Comparison of ENCODE assay signal across 16 cellular contexts in the genomic region with DNA sequence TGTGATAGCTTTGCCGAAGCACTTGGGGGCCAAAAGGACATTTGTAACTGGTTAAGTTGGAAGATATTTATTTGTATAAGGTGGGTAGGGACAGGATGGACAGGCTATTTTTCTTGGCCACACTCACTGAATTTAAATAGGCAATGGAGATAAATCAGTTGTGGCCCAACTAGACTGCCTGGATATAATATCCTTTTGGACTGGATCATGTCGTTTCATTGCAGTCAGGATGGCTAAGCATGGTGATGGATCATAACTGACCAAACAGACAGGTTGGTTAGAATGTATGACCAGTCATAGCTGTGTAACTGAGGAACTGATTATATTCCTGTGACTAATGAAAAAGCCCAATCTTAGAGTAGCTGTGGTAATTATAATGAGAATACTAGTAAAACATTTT.
A peak's percentile ranks its signal among the peaks of the same experiment; 100 is the strongest.
DNase-seq lines count a peak whose midpoint lies in the region; ATAC-seq and TF ChIP-seq lines count a peak whose summit lies in the region.
"Had no signal": no experiment of that assay in that cellular context is flagged by ENCODE, and none has a peak within 500 bp of the region (broad histone marks: within the 10 kb centered on the region; RNA-seq: fewer than 3 reads in every experiment).

No MANE protein-coding gene starts in this region.

- H3K27me3 Mint-ChIP-seq in activated naive CD8-positive, alpha-beta T cell treated with anti-CD3 and anti-CD28 coated beads, Interleukin-2, amount 50 U/mL, for 24 hours = no peaks in the 10 kb centered on the region
- H3K27me3 Mint-ChIP-seq in memory B cell (no peaks in the 10 kb centered on the region), nephron progenitor cell (ENCODE audit: low read depth, poor library complexity) (no peaks in the 10 kb centered on the region)

- DNase-seq in ELR (ENCODE audit: low read depth) (peak; percentile 48), memory B cell (ENCODE audit: low spot score in 2 of 2) (no peak), GDM1 (lab: John Stamatoyannopoulos, UW) (no peak), nephron progenitor cell (no peak)
- DNase-seq in activated naive CD8-positive, alpha-beta T cell treated with anti-CD3 and anti-CD28 coated beads, Interleukin-2, amount 50 U/mL, for 24 hours = no peak
- DNase-seq: activated CD4-positive, CD25-positive, alpha-beta regulatory T cell; DND-41; dorsolateral prefrontal cortex; mesenchymal stem cell; NCI-H1417 treated with DMSO at 0.1 percent for 48 hours; NCI-H510A; posterior cingulate gyrus; stimulated activated naive CD4-positive, alpha-beta T cell; tibial artery had no signal

- H3K4me3 Mint-ChIP-seq in activated naive CD8-positive, alpha-beta T cell treated with anti-CD3 and anti-CD28 coated beads, Interleukin-2, amount 50 U/mL, for 24 hours = no peak overlapping the region
- H3K4me3 Mint-ChIP-seq in memory B cell (no peak overlapping the region), nephron progenitor cell (no peak overlapping the region)

- H3K4me1 ChIP-seq in BLaER1 treated with 17β-estradiol and CSF1 and Interleukin-3, amounts not matched to agents 10 nM and 100 nM = peaks cover 68 to 98% (median 79%) of the 10 kb centered on the region in 10 experiments

- peaks cover 0 to 20% (median 7%) of the 10 kb centered on the region in 11 experiments; a peak in 6 of 22 replicates for H3K36me3 ChIP-seq in BLaER1 treated with 17β-estradiol and CSF1 and Interleukin-3, amounts not matched to agents 10 nM and 100 nM

- H3K27me3 ChIP-seq in BLaER1 treated with 17β-estradiol and CSF1 and Interleukin-3, amounts not matched to agents 10 nM and 100 nM = no peaks in the 10 kb centered on the region
- H3K27me3 ChIP-seq: dorsolateral prefrontal cortex, tibial artery had no signal

- no peak for ATAC-seq in activated naive CD8-positive, alpha-beta T cell treated with anti-CD3 and anti-CD28 coated beads, Interleukin-2, amount 50 U/mL, for 24 hours
- ATAC-seq in memory B cell (ENCODE audit: low read depth) (no peak), GM18873 (IDR thresholded peaks at IDR 0.05; ENCODE audit: low FRiP score, unreplicated experiment) (no peak)

- peaks cover 81% of the 10 kb centered on the region for H3K4me1 Mint-ChIP-seq in activated naive CD8-positive, alpha-beta T cell treated with anti-CD3 and anti-CD28 coated beads, Interleukin-2, amount 50 U/mL, for 24 hours
- H3K4me1 Mint-ChIP-seq in memory B cell = peaks cover 56% of the 10 kb centered on the region
- peaks cover 6% of the 10 kb centered on the region for H3K4me1 Mint-ChIP-seq in nephron progenitor cell

- no peak for TF ChIP-seq CTCF in nephron progenitor cell (IDR thresholded peaks at IDR 0.05)

- H3K27ac Mint-ChIP-seq in activated naive CD8-positive, alpha-beta T cell treated with anti-CD3 and anti-CD28 coated beads, Interleukin-2, amount 50 U/mL, for 24 hours = peak overlapping the region; percentile 89
- H3K27ac Mint-ChIP-seq in memory B cell = peak overlapping the region; percentile 95
- no peak overlapping the region for H3K27ac Mint-ChIP-seq in nephron progenitor cell

- no peak overlapping the region for H3K4me3 ChIP-seq in BLaER1 treated with 17β-estradiol and CSF1 and Interleukin-3, amounts not matched to agents 10 nM and 100 nM
- H3K4me3 ChIP-seq: dorsolateral prefrontal cortex, tibial artery had no signal

- H3K9me3 Mint-ChIP-seq in activated naive CD8-positive, alpha-beta T cell treated with anti-CD3 and anti-CD28 coated beads, Interleukin-2, amount 50 U/mL, for 24 hours = peaks cover 4% of the 10 kb centered on the region
- H3K9me3 Mint-ChIP-seq in memory B cell = peaks cover 5% of the 10 kb centered on the region
- H3K9me3 Mint-ChIP-seq in nephron progenitor cell = no peaks in the 10 kb centered on the region

- H3K9ac ChIP-seq in BLaER1 treated with 17β-estradiol and CSF1 and Interleukin-3, amounts not matched to agents 10 nM and 100 nM = peak overlapping the region in 2 of 11 experiments; percentile 82 to 88; a peak in 2 of 22 replicates

- peak overlapping the region; percentile 71 to 88 (median 81) for H3K4me2 ChIP-seq in BLaER1 treated with 17β-estradiol and CSF1 and Interleukin-3, amounts not matched to agents 10 nM and 100 nM

- peaks cover 8% of the 10 kb centered on the region for H3K36me3 Mint-ChIP-seq in activated naive CD8-positive, alpha-beta T cell treated with anti-CD3 and anti-CD28 coated beads, Interleukin-2, amount 50 U/mL, for 24 hours (ENCODE audit: low read depth)
- H3K36me3 Mint-ChIP-seq in memory B cell (peaks cover 17% of the 10 kb centered on the region), nephron progenitor cell (ENCODE audit: low read depth) (peaks cover 20% of the 10 kb centered on the region)

- H3K27ac ChIP-seq in BLaER1 treated with 17β-estradiol and CSF1 and Interleukin-3, amounts not matched to agents 10 nM and 100 nM = peak overlapping the region; percentile 32 to 98 (median 82); a peak in 19 of 22 replicates
- H3K27ac ChIP-seq: dorsolateral prefrontal cortex had no signal

- H3K9me3 ChIP-seq in BLaER1 treated with 17β-estradiol and CSF1 and Interleukin-3, amounts not matched to agents 10 nM and 100 nM (replicated peaks in 1 of 11) = peaks cover 0 to 18% (median 11%) of the 10 kb centered on the region in 11 experiments; a peak in 14 of 22 replicates
- H3K9me3 ChIP-seq: tibial artery had no signal

- H4K20me1 ChIP-seq in BLaER1 treated with 17β-estradiol and CSF1 and Interleukin-3, amounts not matched to agents 10 nM and 100 nM = no peaks in the 10 kb centered on the region
